Comparison of ENCODE assay signal across 8 cellular contexts in the genomic region with DNA sequence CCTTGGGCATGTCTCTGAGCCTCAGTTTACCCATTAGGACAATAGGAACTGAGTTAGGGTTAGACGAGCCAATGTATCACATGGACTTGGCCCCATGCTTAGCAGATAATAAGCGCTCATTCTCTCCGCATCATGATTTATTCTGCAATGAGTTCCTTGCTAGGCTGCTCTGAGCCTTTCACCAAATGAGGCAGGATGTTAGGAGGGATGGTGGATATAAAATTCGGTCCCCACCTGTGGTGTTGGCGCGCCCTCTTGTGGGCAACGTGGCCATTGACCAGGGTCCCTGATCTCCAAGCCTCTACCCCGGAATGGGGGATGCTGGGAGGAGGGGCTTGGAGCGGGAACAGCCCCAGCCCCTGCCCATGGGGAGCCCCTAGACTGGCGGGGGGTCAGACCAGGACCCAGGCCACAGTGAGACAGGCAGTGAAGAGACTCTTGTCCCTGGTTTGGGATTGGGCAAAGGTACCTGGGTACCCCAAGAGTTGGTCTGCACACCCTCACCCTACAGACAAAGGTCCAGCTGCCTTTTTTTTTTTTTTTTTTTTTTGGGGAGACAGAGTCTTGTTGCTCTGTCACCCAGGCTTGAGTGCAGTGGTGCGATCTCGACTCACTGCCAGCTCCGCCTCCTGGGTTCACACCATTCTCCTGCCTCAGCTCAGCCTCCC. TPM values are rescaled to one million over a fixed set of nuclear protein-coding genes. Genes with fewer than 3 reads are reported as not detected.
DNase-seq lines count a peak whose midpoint lies in the region; ATAC-seq and TF ChIP-seq lines count a peak whose summit lies in the region.

No MANE protein-coding gene starts in this region.

- peaks cover 12% of the 10 kb centered on the region for H3K36me3 Mint-ChIP-seq in activated T-helper 1 cell treated with anti-CD3 and anti-CD28 coated beads, Interleukin-12 subunit alpha, Interleukin-12 subunit beta, Interleukin-2, Interleukin-4 antibody, amounts not matched to agents 30 ng/mL and 10 ng/mL and 1 ng/mL, durations not matched to agents 14 hours and 24 hours and 36 hours (ENCODE audit: low read depth)
- H3K36me3 Mint-ChIP-seq in neural progenitor cell = peaks cover 9% of the 10 kb centered on the region

- H3K9ac ChIP-seq in DND-41 (ENCODE audit: low read depth, low read length) (no peak overlapping the region), Karpas-422 (ENCODE audit: low read length) (no peak overlapping the region), neural progenitor cell (no peak overlapping the region)

- H3K9me3 Mint-ChIP-seq in activated T-helper 1 cell treated with anti-CD3 and anti-CD28 coated beads, Interleukin-12 subunit alpha, Interleukin-12 subunit beta, Interleukin-2, Interleukin-4 antibody, amounts not matched to agents 30 ng/mL and 10 ng/mL and 1 ng/mL, durations not matched to agents 14 hours and 24 hours and 36 hours = no peaks in the 10 kb centered on the region
- no peaks in the 10 kb centered on the region for H3K9me3 Mint-ChIP-seq in neural progenitor cell

- POLR2A ChIA-PET in RWPE1 (lab: Yijun Ruan, JAX; ENCODE audit: low non-redundant PET) = interaction anchor here (0.6 kb wide), 1 partner anchor 95 kb away, joined by 7 read pairs; no protein-coding TSS in a partner anchor

- H3K4me3 ChIP-seq in DND-41 (ENCODE audit: low read depth in 1 of 2, low read length in 2 of 2) = no peak overlapping the region
- no peak overlapping the region for H3K4me3 ChIP-seq in Karpas-422 (ENCODE audit: low read length)
- H3K4me3 ChIP-seq in neural progenitor cell = no peak overlapping the region

- H3F3A ChIP-seq in neural progenitor cell (ENCODE audit: low read depth) = peaks cover 9% of the 10 kb centered on the region

- H3K4me1 ChIP-seq in DND-41 (ENCODE audit: insufficient read depth, low read length) (peaks cover 3% of the 10 kb centered on the region; the same call in 1 of the 2 replicates), Karpas-422 (ENCODE audit: low read length) (no peaks in the 10 kb centered on the region), neural progenitor cell (no peaks in the 10 kb centered on the region)

- H3K79me2 ChIP-seq in DND-41 (ENCODE audit: insufficient read depth, low read length) = no peaks in the 10 kb centered on the region
- H3K79me2 ChIP-seq in Karpas-422 (ENCODE audit: low read length) = no peaks in the 10 kb centered on the region
- no peaks in the 10 kb centered on the region for H3K79me2 ChIP-seq in neural progenitor cell (ENCODE audit: low read depth)

- H3K4me2 ChIP-seq in DND-41 (ENCODE audit: insufficient read depth, low read length) = 0 out of 2 replicates have a peak overlapping the region, but pooled peaks have one; percentile 14
- no peak overlapping the region for H3K4me2 ChIP-seq in Karpas-422 (ENCODE audit: low read depth, low read length, poor library complexity, severe bottlenecking)
- H3K4me2 ChIP-seq in neural progenitor cell = no peak overlapping the region

- DNase-seq in DND-41 (peak; percentile 86), Karpas-422 (peak; percentile 93), RWPE1 (ENCODE audit: low spot score) (peak; percentile 91), fibroblast of peridontal ligament (ENCODE audit: extremely low read depth) (peak; percentile 73), neural progenitor cell (ENCODE audit: low spot score) (peak; percentile 92), stromal cell of bone marrow (ENCODE audit: low read depth) (peak; percentile 40)
- DNase-seq in activated T-helper 1 cell treated with anti-CD3 and anti-CD28 coated beads, Interleukin-12 subunit alpha, Interleukin-12 subunit beta, Interleukin-2, Interleukin-4 antibody, amounts not matched to agents 30 ng/mL and 10 ng/mL and 1 ng/mL, durations not matched to agents 14 hours and 24 hours and 36 hours (ENCODE audit: low spot score) = peak; percentile 71

- H3K27me3 ChIP-seq in DND-41 (ENCODE audit: insufficient read depth, low read length, poor library complexity) (no peaks in the 10 kb centered on the region), Karpas-422 (ENCODE audit: low read length) (no peaks in the 10 kb centered on the region), neural progenitor cell (no peaks in the 10 kb centered on the region)

- no peaks in the 10 kb centered on the region for H3K9me2 ChIP-seq in Karpas-422 (replicated peaks; ENCODE audit: insufficient read depth, low read length)

- intact Hi-C loops in activated T-helper 1 cell treated with anti-CD3 and anti-CD28 coated beads, Interleukin-12 subunit alpha, Interleukin-12 subunit beta, Interleukin-2, Interleukin-4 antibody, amounts not matched to agents 30 ng/mL and 10 ng/mL and 1 ng/mL, durations not matched to agents 14 hours and 24 hours and 36 hours (cut with micrococcal nuclease) = loop anchor here (1.0 to 2.0 kb wide), 4 partner anchors 44 to 309 kb away; a partner anchor contains a TSS

- H3K4me3 Mint-ChIP-seq in activated T-helper 1 cell treated with anti-CD3 and anti-CD28 coated beads, Interleukin-12 subunit alpha, Interleukin-12 subunit beta, Interleukin-2, Interleukin-4 antibody, amounts not matched to agents 30 ng/mL and 10 ng/mL and 1 ng/mL, durations not matched to agents 14 hours and 24 hours and 36 hours = no peak overlapping the region
- H3K4me3 Mint-ChIP-seq in neural progenitor cell = no peak overlapping the region

- ATAC-seq in DND-41 (ENCODE audit: insufficient read depth, low read depth) = peak; percentile 98
- no peak for ATAC-seq in GM21360 (IDR thresholded peaks at IDR 0.05; ENCODE audit: unreplicated experiment)

- H3K27ac ChIP-seq in DND-41 (ENCODE audit: low read length) (no peak overlapping the region), Karpas-422 (ENCODE audit: low read length) (no peak overlapping the region), RWPE1 (no peak overlapping the region), neural progenitor cell (no peak overlapping the region)

- H4K20me1 ChIP-seq in DND-41 (ENCODE audit: insufficient read depth, low read length) (no peaks in the 10 kb centered on the region), Karpas-422 (ENCODE audit: insufficient read depth, low read depth, low read length) (no peaks in the 10 kb centered on the region), neural progenitor cell (ENCODE audit: low read depth) (no peaks in the 10 kb centered on the region)

- peak overlapping the region; percentile 64; the same call in 1 of the 2 replicates for H2AFZ ChIP-seq in DND-41 (ENCODE audit: low read depth, low read length)
- no peak overlapping the region for H2AFZ ChIP-seq in Karpas-422 (ENCODE audit: low read length)
- no peak overlapping the region for H2AFZ ChIP-seq in neural progenitor cell (replicated peaks)

- no peaks in the 10 kb centered on the region for H3K27me3 Mint-ChIP-seq in activated T-helper 1 cell treated with anti-CD3 and anti-CD28 coated beads, Interleukin-12 subunit alpha, Interleukin-12 subunit beta, Interleukin-2, Interleukin-4 antibody, amounts not matched to agents 30 ng/mL and 10 ng/mL and 1 ng/mL, durations not matched to agents 14 hours and 24 hours and 36 hours (ENCODE audit: insufficient read depth)
- no peaks in the 10 kb centered on the region for H3K27me3 Mint-ChIP-seq in neural progenitor cell (ENCODE audit: insufficient read depth, low read depth)

- H3K9me3 ChIP-seq in DND-41 (ENCODE audit: insufficient read depth, low read length, severe bottlenecking) (no peaks in the 10 kb centered on the region), Karpas-422 (ENCODE audit: low read length) (no peaks in the 10 kb centered on the region), neural progenitor cell (ENCODE audit: low read depth) (no peaks in the 10 kb centered on the region)

- no peak overlapping the region for H3K27ac Mint-ChIP-seq in activated T-helper 1 cell treated with anti-CD3 and anti-CD28 coated beads, Interleukin-12 subunit alpha, Interleukin-12 subunit beta, Interleukin-2, Interleukin-4 antibody, amounts not matched to agents 30 ng/mL and 10 ng/mL and 1 ng/mL, durations not matched to agents 14 hours and 24 hours and 36 hours
- no peak overlapping the region for H3K27ac Mint-ChIP-seq in neural progenitor cell

- H3K36me3 ChIP-seq in DND-41 (ENCODE audit: insufficient read depth, low read length) = no peaks in the 10 kb centered on the region
- H3K36me3 ChIP-seq in Karpas-422 (ENCODE audit: insufficient read depth, low read length) = no peaks in the 10 kb centered on the region
- H3K36me3 ChIP-seq in neural progenitor cell = no peaks in the 10 kb centered on the region

- CTCF ChIA-PET in RWPE1 (lab: Yijun Ruan, JAX) = interaction anchor here (0.6 to 3.3 kb wide), 8 partner anchors 9 to 309 kb away, joined by 4 to 32 read pairs (median 6); a partner anchor contains a TSS

- TF ChIP-seq CTCF in DND-41 (IDR thresholded peaks at IDR 0.05; ENCODE audit: borderline replicate concordance, extremely low read depth, low read length, poor library complexity, severe bottlenecking) = peak; percentile 98
- peak; percentile 91 for TF ChIP-seq CTCF in RWPE1 (conservative IDR thresholded peaks at IDR 0.05; ENCODE audit: low read depth)
- peak; percentile 97 for TF ChIP-seq CTCF in neural progenitor cell (IDR thresholded peaks at IDR 0.05)

- no peaks in the 10 kb centered on the region for H3K4me1 Mint-ChIP-seq in activated T-helper 1 cell treated with anti-CD3 and anti-CD28 coated beads, Interleukin-12 subunit alpha, Interleukin-12 subunit beta, Interleukin-2, Interleukin-4 antibody, amounts not matched to agents 30 ng/mL and 10 ng/mL and 1 ng/mL, durations not matched to agents 14 hours and 24 hours and 36 hours (ENCODE audit: low read depth)
- peaks cover 2% of the 10 kb centered on the region for H3K4me1 Mint-ChIP-seq in neural progenitor cell

RNA-seq across cellular contexts. Expression of a gene that starts 43.9 kb away (rescaled TPM):
- 66.3 and 105 TPM in 2 replicates for total RNA-seq in Karpas-422 (2014; rRNA removed; shearing (Covaris generic); ENCODE audit: low replicate concordance)
- 26.4 and 29.7 TPM in 2 replicates for total RNA-seq in activated T-helper 1 cell treated with anti-CD3 and anti-CD28 coated beads, Interleukin-12 subunit alpha, Interleukin-12 subunit beta, Interleukin-2, Interleukin-4 antibody, amounts not matched to agents 30 ng/mL and 10 ng/mL and 1 ng/mL, durations not matched to agents 14 hours and 24 hours and 36 hours
- total RNA-seq in neural progenitor cell (ENCODE audit: low replicate concordance) = 34.1 and 76.0 TPM in 2 replicates

RNA-seq across cellular contexts. Expression of a gene that starts 55.1 kb away (rescaled TPM):
- 16.0 and 29.4 TPM in 2 replicates for total RNA-seq in Karpas-422 (2014; rRNA removed; shearing (Covaris generic); ENCODE audit: low replicate concordance)
- 122 and 126 TPM in 2 replicates for total RNA-seq in activated T-helper 1 cell treated with anti-CD3 and anti-CD28 coated beads, Interleukin-12 subunit alpha, Interleukin-12 subunit beta, Interleukin-2, Interleukin-4 antibody, amounts not matched to agents 30 ng/mL and 10 ng/mL and 1 ng/mL, durations not matched to agents 14 hours and 24 hours and 36 hours
- total RNA-seq in neural progenitor cell (ENCODE audit: low replicate concordance) = 22.4 and 52.5 TPM in 2 replicates

Comparison
In these comparisons a context has a peak if more than half of its experiments do, and no peak if none do; other contexts are left out.
1. DNase-seq: peak in every context shown above with its lines; median percentile 93 in Karpas-422; 92 in neural progenitor cell; 91 in RWPE1; 86 in DND-41; 73 in fibroblast of peridontal ligament; 71 in activated T-helper 1 cell treated with anti-CD3 and anti-CD28 coated beads, Interleukin-12 subunit alpha, Interleukin-12 subunit beta, Interleukin-2, Interleukin-4 antibody, amounts not matched to agents 30 ng/mL and 10 ng/mL and 1 ng/mL, durations not matched to agents 14 hours and 24 hours and 36 hours; 40 in stromal cell of bone marrow.